In genomic region chr19:7961930-7962626, GRCh38 we compare ENCODE assay signal across 12 cellular contexts.
"Had no signal": no experiment of that assay in that cellular context is flagged by ENCODE, and none has a peak within 500 bp of the region (broad histone marks: within the 10 kb centered on the region; RNA-seq: fewer than 3 reads in every experiment).

No MANE protein-coding gene starts in this region.

- ATAC-seq: activated CD8-positive, alpha-beta memory T cell treated with anti-CD3 and anti-CD28 coated beads, Interleukin-2, amount 10 ng/mL, durations not matched to agents 7 days and 5 days; gastroesophageal sphincter; natural killer cell; stimulated activated naive CD8-positive, alpha-beta T cell treated with anti-CD3 and anti-CD28 coated beads, Interleukin-15, amount 100 ng/mL, for 72 hours had no signal

- H3K4me1 Mint-ChIP-seq: natural killer cell had no signal

- H3K27me3 Mint-ChIP-seq: activated CD8-positive, alpha-beta memory T cell treated with anti-CD3 and anti-CD28 coated beads, Interleukin-2, amount 10 ng/mL, durations not matched to agents 7 days and 5 days; stimulated activated naive CD8-positive, alpha-beta T cell treated with anti-CD3 and anti-CD28 coated beads, Interleukin-15, amount 100 ng/mL, for 72 hours had no signal

- H3K4me3 ChIP-seq: cardiac muscle cell, gastroesophageal sphincter, testis had no signal

- DNase-seq: activated CD4-positive, alpha-beta T cell treated with anti-CD3 and anti-CD28 coated beads, Interleukin-2, amount 50 U/mL, for 48 hours; activated CD8-positive, alpha-beta memory T cell treated with anti-CD3 and anti-CD28 coated beads, Interleukin-2, amount 10 ng/mL, durations not matched to agents 7 days and 5 days; activated T-cell treated with anti-CD3 and anti-CD28 coated beads, Interleukin-2, amount 50 U/mL, for 48 hours; mammary epithelial cell; natural killer cell; stimulated activated CD4-positive, alpha-beta T cell treated with anti-CD3 and anti-CD28 coated beads, Interleukin-15, amount 100 ng/mL, for 24 hours; stimulated activated CD4-positive, alpha-beta T cell treated with anti-CD3 and anti-CD28 coated beads, Interleukin-4, amount 100 ng/mL, for 24 hours; stimulated activated naive CD8-positive, alpha-beta T cell treated with anti-CD3 and anti-CD28 coated beads, Interleukin-15, amount 100 ng/mL, for 72 hours; T-helper 2 cell; testis had no signal

- H3K9me3 Mint-ChIP-seq: natural killer cell; stimulated activated naive CD8-positive, alpha-beta T cell treated with anti-CD3 and anti-CD28 coated beads, Interleukin-15, amount 100 ng/mL, for 72 hours had no signal

- H3K27me3 ChIP-seq: cardiac muscle cell, gastroesophageal sphincter, testis had no signal

- H3K27ac Mint-ChIP-seq: activated CD8-positive, alpha-beta memory T cell treated with anti-CD3 and anti-CD28 coated beads, Interleukin-2, amount 10 ng/mL, durations not matched to agents 7 days and 5 days; stimulated activated naive CD8-positive, alpha-beta T cell treated with anti-CD3 and anti-CD28 coated beads, Interleukin-15, amount 100 ng/mL, for 72 hours had no signal

- H3K9me3 ChIP-seq: gastroesophageal sphincter, testis had no signal

- H3K4me3 Mint-ChIP-seq: activated CD8-positive, alpha-beta memory T cell treated with anti-CD3 and anti-CD28 coated beads, Interleukin-2, amount 10 ng/mL, durations not matched to agents 7 days and 5 days; natural killer cell; stimulated activated naive CD8-positive, alpha-beta T cell treated with anti-CD3 and anti-CD28 coated beads, Interleukin-15, amount 100 ng/mL, for 72 hours had no signal

- H3K4me1 ChIP-seq: gastroesophageal sphincter, testis had no signal

- H3K27ac ChIP-seq: gastroesophageal sphincter, testis had no signal
